1 cellular context compared by ENCODE assay signal in the genomic region with DNA sequence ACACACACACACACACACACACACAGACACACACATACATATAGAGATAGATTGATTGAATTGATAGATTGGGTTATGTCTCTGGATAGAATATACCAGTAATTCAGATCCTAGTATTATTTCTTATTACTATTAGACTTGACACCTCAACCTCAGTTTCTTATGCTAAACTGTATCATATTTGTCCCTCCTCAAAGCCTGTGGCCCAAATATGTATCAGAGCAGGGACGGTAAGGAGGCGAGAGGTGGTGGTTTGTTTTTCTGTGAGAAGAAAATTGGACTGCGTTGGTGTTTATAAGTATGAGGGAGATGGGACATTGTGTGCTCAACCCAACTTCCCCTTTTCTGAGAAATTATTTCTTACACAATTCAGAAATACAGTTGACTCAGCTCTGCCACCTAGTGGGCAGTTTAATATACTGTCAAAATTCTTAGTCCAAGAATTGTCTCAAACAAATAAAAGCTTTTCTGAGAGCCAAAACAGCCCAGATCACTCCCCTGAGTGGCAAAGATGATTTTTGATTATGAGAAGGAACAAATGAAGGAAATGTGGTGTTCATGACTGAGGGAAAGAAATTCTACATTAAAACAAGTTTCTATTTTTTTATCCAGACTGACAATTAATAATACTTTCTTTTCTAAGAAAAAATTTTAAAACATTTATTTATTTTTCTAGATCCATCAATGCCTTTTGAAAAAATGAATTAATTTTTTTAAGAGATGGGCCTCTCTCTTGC.
TF ChIP-seq lines count a peak whose summit lies in the region.

No MANE protein-coding gene starts in this region.

TF ChIP-seq in GM12878, 131 proteins besides CTCF, POLR2A, EP300 and RAD21 (continued from another document):
- peak; percentile 88 for TF ChIP-seq SMC3 (IDR thresholded peaks at IDR 0.05; ENCODE audit: borderline replicate concordance, low read length)
- 0 out of 2 replicates have a peak, but pooled peaks have one; percentile 33 for TF ChIP-seq IKZF1 (conservative IDR thresholded peaks at IDR 0.05)
- peak; percentile 60; the same call in 1 of the 2 replicates for TF ChIP-seq ZNF24 (IDR thresholded peaks at IDR 0.05)
